In the genomic region with DNA sequence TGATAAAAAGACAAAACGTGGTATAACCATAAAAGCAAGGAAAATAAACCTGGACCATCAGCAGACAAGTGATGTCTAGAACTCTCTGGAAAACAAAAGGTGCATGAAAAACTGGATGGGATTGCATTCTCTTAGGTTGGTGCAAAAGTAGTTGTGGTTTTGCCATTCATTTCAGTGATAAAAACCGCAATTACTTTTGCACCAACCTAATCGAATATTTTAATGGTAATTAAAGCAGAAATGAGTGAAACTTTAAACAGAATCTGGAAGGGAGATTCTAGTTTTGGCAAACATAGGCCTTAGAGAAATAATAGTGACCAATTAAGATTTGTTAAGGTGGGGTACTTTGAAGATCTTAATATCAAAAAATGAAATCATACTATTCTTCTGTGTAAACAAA, we compare ENCODE assay signal across 35 cellular contexts.
"Had no signal": no experiment of that assay in that cellular context is flagged by ENCODE, and none has a peak within 500 bp of the region (broad histone marks: within the 10 kb centered on the region; RNA-seq: fewer than 3 reads in every experiment).

No MANE protein-coding gene starts in this region.

- H3K9me3 ChIP-seq: MG63 had no signal

- H3K4me3 ChIP-seq: MG63 had no signal

- H3K36me3 ChIP-seq: MG63 had no signal

- DNase-seq: Kasumi-1, MG63, MM.1S, MV-4-11, NCI-H1048, NCI-H1092, NCI-H1092 treated with DMSO at 0.1 percent for 48 hours, NCI-H1105, NCI-H1105 treated with DMSO at 0.1 percent for 48 hours, NCI-H1417, NCI-H1417 treated with DMSO at 0.1 percent for 48 hours, NCI-H1436, NCI-H1436 treated with DMSO at 0.1 percent for 48 hours, NCI-H146, NCI-H1694, NCI-H1694 treated with DMSO at 0.1 percent for 48 hours, NCI-H187, NCI-H187 treated with DMSO at 0.1 percent for 48 hours, NCI-H1930, NCI-H2029, NCI-H2029 treated with DMSO at 0.1 percent for 48 hours, NCI-H2081, NCI-H2081 treated with DMSO at 0.1 percent for 48 hours, NCI-H2107, NCI-H2171, NCI-H2171 treated with DMSO at 0.1 percent for 48 hours, NCI-H2227 treated with DMSO at 0.1 percent for 48 hours, NCI-H226, NCI-H345, NCI-H446, NCI-H446 treated with DMSO at 0.1 percent for 48 hours, NCI-H510A, NCI-H510A treated with DMSO at 0.1 percent for 48 hours, NCI-H524, NCI-H524 treated with DMSO at 0.1 percent for 48 hours had no signal

- H3K27me3 ChIP-seq: MG63 had no signal
